ENCODE assay signal across 9 cellular contexts in genomic region chr6:46175446-46175845, GRCh38. TPM values are rescaled to one million over a fixed set of nuclear protein-coding genes. Genes with fewer than 3 reads are reported as not detected.
DNase-seq lines count a peak whose midpoint lies in the region; ATAC-seq and TF ChIP-seq lines count a peak whose summit lies in the region.
"Had no signal": no experiment of that assay in that cellular context is flagged by ENCODE, and none has a peak within 500 bp of the region (broad histone marks: within the 10 kb centered on the region; RNA-seq: fewer than 3 reads in every experiment).

No MANE protein-coding gene starts in this region.

- no peaks in the 10 kb centered on the region for H3K79me2 ChIP-seq in GM23338 (replicated peaks; ENCODE audit: insufficient read depth)

- H3K4me3 Mint-ChIP-seq in T-cell = peak overlapping the region in 1 of 3 donors; percentile 23
- H3K4me3 Mint-ChIP-seq in GM23338 = no peak overlapping the region

- CTCF ChIA-PET in T-cell (lab: Charles Lee) = interaction anchor here in 1 of 2 donors (1.0 to 1.2 kb wide), 2 partner anchors 17 to 85 kb away, joined by 3 read pairs; no protein-coding TSS in a partner anchor

- H3K9me2 ChIP-seq in GM23338 (ENCODE audit: insufficient read depth) = peaks cover 6% of the 10 kb centered on the region; the same call in 1 of the 2 replicates

- peaks cover 5% of the 10 kb centered on the region; the same call in 1 of the 2 replicates for H3K4me1 ChIP-seq in GM23338 (ENCODE audit: insufficient read depth)

- no peaks in the 10 kb centered on the region for H4K20me1 ChIP-seq in GM23338 (replicated peaks; ENCODE audit: insufficient read depth)

- H3K4me1 Mint-ChIP-seq in T-cell (peaks cover 8 to 29% (median 21%) of the 10 kb centered on the region in 3 donors), GM23338 (peaks cover 11% of the 10 kb centered on the region)

- POLR2A ChIA-PET in T-cell (lab: Charles Lee) = no interaction called here

- no peak overlapping the region for H2AFZ ChIP-seq in GM23338

- ATAC-seq in GM19328 (IDR thresholded peaks at IDR 0.05; ENCODE audit: unreplicated experiment) (peak; percentile 48), HG02943 (IDR thresholded peaks at IDR 0.05; ENCODE audit: low read depth, unreplicated experiment) (peak; percentile 84), T-cell (replicated peaks in 1 of 4) (peak; percentile 29 to 55 (median 35)), GM23338 (no peak)

- no peaks in the 10 kb centered on the region for H3K9me3 Mint-ChIP-seq in T-cell
- H3K9me3 Mint-ChIP-seq in GM23338 = no peaks in the 10 kb centered on the region

- DNase-seq in GM12864 (ENCODE audit: low read depth) (peak; percentile 56), T-cell (peak in 3 of 34 experiments; percentile 0 to 8 (median 1)), NOMO-1 (lab: John Stamatoyannopoulos, UW; ENCODE audit: unreplicated experiment in 2 of 2) (no peak), SW 1271 (lab: John Stamatoyannopoulos, UW) (no peak), NCI-H774 (lab: John Stamatoyannopoulos, UW) (no peak), GM23338 (ENCODE audit: low spot score) (no peak)

- H3K4me3 ChIP-seq in GM12864 (ENCODE audit: low read depth, low read length) (no peak overlapping the region), GM23338 (no peak overlapping the region)

- no peaks in the 10 kb centered on the region for H3K36me3 ChIP-seq in GM23338 (ENCODE audit: insufficient read depth)
- H3K36me3 ChIP-seq: neutrophil had no signal

- no peak for TF ChIP-seq CTCF in GM12864 (IDR thresholded peaks at IDR 0.05; ENCODE audit: low read depth, low read length, missing control alignments)
- no peak for TF ChIP-seq CTCF in GM23338 (conservative IDR thresholded peaks at IDR 0.05; ENCODE audit: low read depth in 2 of 2)

- no peak overlapping the region for H3K4me2 ChIP-seq in GM23338

- H3K36me3 Mint-ChIP-seq in T-cell = no peaks in the 10 kb centered on the region
- no peaks in the 10 kb centered on the region for H3K36me3 Mint-ChIP-seq in GM23338 (ENCODE audit: low read depth)

- H3K27ac ChIP-seq in GM23338 (ENCODE audit: low read depth) = no peak overlapping the region
- H3K27ac ChIP-seq: neutrophil had no signal

- H3K27me3 ChIP-seq in GM23338 (ENCODE audit: insufficient read depth) = no peaks in the 10 kb centered on the region

- H3K27ac Mint-ChIP-seq in T-cell = peak overlapping the region; percentile 72 to 85
- H3K27ac Mint-ChIP-seq in GM23338 = no peak overlapping the region

- H3F3A ChIP-seq in GM23338 (replicated peaks; ENCODE audit: low read depth) = no peaks in the 10 kb centered on the region

- H3K27me3 Mint-ChIP-seq in T-cell = peaks cover 5 to 17% of the 10 kb centered on the region in 2 donors
- H3K27me3 Mint-ChIP-seq in GM23338 (ENCODE audit: insufficient read depth, low read depth, poor library complexity) = peaks cover 4% of the 10 kb centered on the region

TF ChIP-seq in GM23338, 12 proteins besides CTCF, POLR2A, EP300 and RAD21:
- TF ChIP-seq ETS1 (IDR thresholded peaks at IDR 0.05) (no peak), ZNF331 (CRISPR knock-in tag; IDR thresholded peaks at IDR 0.05; ENCODE audit: low read depth) (no peak), CREB1 (CRISPR knock-in tag; IDR thresholded peaks at IDR 0.05; ENCODE audit: low read depth) (no peak), STAT1 (IDR thresholded peaks at IDR 0.05; ENCODE audit: unreplicated experiment) (no peak)
- TF ChIP-seq, protein P1, sequence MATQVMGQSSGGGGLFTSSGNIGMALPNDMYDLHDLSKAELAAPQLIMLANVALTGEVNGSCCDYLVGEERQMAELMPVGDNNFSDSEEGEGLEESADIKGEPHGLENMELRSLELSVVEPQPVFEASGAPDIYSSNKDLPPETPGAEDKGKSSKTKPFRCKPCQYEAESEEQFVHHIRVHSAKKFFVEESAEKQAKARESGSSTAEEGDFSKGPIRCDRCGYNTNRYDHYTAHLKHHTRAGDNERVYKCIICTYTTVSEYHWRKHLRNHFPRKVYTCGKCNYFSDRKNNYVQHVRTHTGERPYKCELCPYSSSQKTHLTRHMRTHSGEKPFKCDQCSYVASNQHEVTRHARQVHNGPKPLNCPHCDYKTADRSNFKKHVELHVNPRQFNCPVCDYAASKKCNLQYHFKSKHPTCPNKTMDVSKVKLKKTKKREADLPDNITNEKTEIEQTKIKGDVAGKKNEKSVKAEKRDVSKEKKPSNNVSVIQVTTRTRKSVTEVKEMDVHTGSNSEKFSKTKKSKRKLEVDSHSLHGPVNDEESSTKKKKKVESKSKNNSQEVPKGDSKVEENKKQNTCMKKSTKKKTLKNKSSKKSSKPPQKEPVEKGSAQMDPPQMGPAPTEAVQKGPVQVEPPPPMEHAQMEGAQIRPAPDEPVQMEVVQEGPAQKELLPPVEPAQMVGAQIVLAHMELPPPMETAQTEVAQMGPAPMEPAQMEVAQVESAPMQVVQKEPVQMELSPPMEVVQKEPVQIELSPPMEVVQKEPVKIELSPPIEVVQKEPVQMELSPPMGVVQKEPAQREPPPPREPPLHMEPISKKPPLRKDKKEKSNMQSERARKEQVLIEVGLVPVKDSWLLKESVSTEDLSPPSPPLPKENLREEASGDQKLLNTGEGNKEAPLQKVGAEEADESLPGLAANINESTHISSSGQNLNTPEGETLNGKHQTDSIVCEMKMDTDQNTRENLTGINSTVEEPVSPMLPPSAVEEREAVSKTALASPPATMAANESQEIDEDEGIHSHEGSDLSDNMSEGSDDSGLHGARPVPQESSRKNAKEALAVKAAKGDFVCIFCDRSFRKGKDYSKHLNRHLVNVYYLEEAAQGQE (IDR thresholded peaks at IDR 0.05; ENCODE audit: unreplicated experiment) = no peak

RNA-seq across cellular contexts. Expression of gene ENPP5, which starts 4.7 kb away (rescaled TPM):
- total RNA-seq in T-cell = 1 to 10 TPM in 1 of 5 donors, under 1 TPM in 4; 0.38 to 1.7 (median 0.70) TPM
- 10.6 and 13.0 TPM in 2 replicates for total RNA-seq in GM23338 (2014; rRNA removed; shearing (Covaris generic))
- 7.3 and 8.5 TPM in 2 replicates for polyA plus RNA-seq in GM23338 (2016; fragmentation: Nextera tagmentation; extraction: Ambion mirVana)

RNA-seq across cellular contexts. Expression of gene ENPP4, which starts 45.7 kb away (rescaled TPM):
- 1 to 10 TPM; 6.3 to 9.4 (median 8.1) TPM for total RNA-seq in T-cell
- total RNA-seq in GM23338 (2014; rRNA removed; shearing (Covaris generic)) = 4.4 and 5.6 TPM in 2 replicates
- polyA plus RNA-seq in GM23338 (2016; fragmentation: Nextera tagmentation; extraction: Ambion mirVana) = 2.2 and 2.3 TPM in 2 replicates
